26 cellular contexts compared by ENCODE assay signal in the genomic region with DNA sequence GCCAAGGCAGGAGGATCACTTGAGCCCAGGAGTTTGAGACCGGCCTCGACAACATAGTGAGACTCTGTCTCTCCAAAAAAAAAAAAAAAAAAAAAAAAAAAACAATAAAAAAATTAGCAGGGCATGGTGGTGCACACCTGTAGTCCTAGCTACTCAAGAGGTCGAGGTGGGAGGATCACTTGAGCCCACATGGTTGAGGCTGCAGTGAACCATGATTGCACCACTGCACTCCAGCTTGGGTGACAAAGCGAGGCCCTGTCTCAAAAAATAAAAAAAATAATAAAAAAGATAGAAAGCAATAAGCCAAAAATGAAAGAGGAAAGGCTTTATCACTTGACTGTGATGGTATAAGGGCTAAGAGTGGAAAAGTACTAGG. TPM values are rescaled to one million over a fixed set of nuclear protein-coding genes. Genes with fewer than 3 reads are reported as not detected.
DNase-seq lines count a peak whose midpoint lies in the region; ATAC-seq, FAIRE-seq and TF ChIP-seq lines count a peak whose summit lies in the region.
"Had no signal": no experiment of that assay in that cellular context is flagged by ENCODE, and none has a peak within 500 bp of the region (broad histone marks: within the 10 kb centered on the region; RNA-seq: fewer than 3 reads in every experiment).

No MANE protein-coding gene starts in this region.

- peaks cover 2% of the 10 kb centered on the region for H3K79me2 ChIP-seq in HepG2 (ENCODE audit: insufficient read depth, low read length)

- BruUV-seq in HepG2 (replicated peaks; lab: Mats Ljungman, UMichigan) = no TSS peak

- peaks cover 80% of the 10 kb centered on the region for H3K4me1 ChIP-seq in HepG2 (ENCODE audit: insufficient read depth, low read length)
- peaks cover under 1 to 7% (median 5%) of the 10 kb centered on the region in 6 donors for H3K4me1 ChIP-seq in spleen
- peaks cover 5 to 15% (median 8%) of the 10 kb centered on the region in 4 donors for H3K4me1 ChIP-seq in upper lobe of left lung

- H3K36me3 ChIP-seq in HepG2 (replicated peaks in 1 of 2; ENCODE audit: control insufficient read depth in 1 of 2, insufficient read depth in 2 of 2, low read length in 2 of 2) = no peaks in the 10 kb centered on the region; a peak in 1 of 5 replicates
- no peaks in the 10 kb centered on the region for H3K36me3 ChIP-seq in spleen
- no peaks in the 10 kb centered on the region for H3K36me3 ChIP-seq in upper lobe of left lung
- H3K36me3 ChIP-seq: BLaER1 treated with 17β-estradiol and CSF1 and Interleukin-3, amounts not matched to agents 10 nM and 100 nM; SJCRH30 had no signal

- no peak for FAIRE-seq in HepG2 (lab: Jason Lieb, UNC)
- FAIRE-seq: A549, GM12891 had no signal

- ATAC-seq in HepG2 = no peak
- ATAC-seq in GM19397 (IDR thresholded peaks at IDR 0.05; ENCODE audit: unreplicated experiment) = no peak
- no peak for ATAC-seq in upper lobe of left lung (ENCODE audit: low FRiP score in 2 of 2)
- ATAC-seq: PC-3 had no signal

- DNase-seq in HepG2 (ENCODE audit: low spot score) (no peak), spleen (peak; percentile 4), upper lobe of left lung (no peak)
- DNase-seq in activated CD4-positive, alpha-beta T cell treated with anti-CD3 and anti-CD28 coated beads, Interleukin-2, amount 50 U/mL, for 1 hour = no peak
- no peak for DNase-seq in activated CD8-positive, alpha-beta memory T cell treated with anti-CD3 and anti-CD28 coated beads, Interleukin-2, amount 50 U/mL, for 4 hours
- DNase-seq: AML-193; CD4-positive, alpha-beta memory T cell; COR-L47; EL; GDM1; GOT3; HCEC 1CT; IMR-90; KG1; MG63; NCI-H526; NCI-H82; NK-92 treated with Interleukin-12 subunit alpha and Interleukin-12 subunit beta, amount 100 ng/mL, for 24 hours; PC-3; SJCRH30 had no signal

- TF ChIP-seq CTCF in 22Rv1 (IDR thresholded peaks at IDR 0.05) = no peak
- no peak for TF ChIP-seq CTCF in VCaP (conservative IDR thresholded peaks at IDR 0.05)
- no peak for TF ChIP-seq CTCF in HepG2 (CRISPR knock-in tag; IDR thresholded peaks at IDR 0.05)
- TF ChIP-seq CTCF in spleen (IDR thresholded peaks at IDR 0.05 in 8 of 11, conservative IDR thresholded peaks at IDR 0.05 in 3 of 11) = no peak
- no peak for TF ChIP-seq CTCF in upper lobe of left lung (IDR thresholded peaks at IDR 0.05)

- no peak overlapping the region for H3K9ac ChIP-seq in HepG2 (ENCODE audit: insufficient read depth, low read depth, low read length)
- H3K9ac ChIP-seq: BLaER1 treated with 17β-estradiol and CSF1 and Interleukin-3, amounts not matched to agents 10 nM and 100 nM had no signal

- H3K27me3 ChIP-seq in HepG2 (ENCODE audit: control insufficient read depth in 1 of 2, insufficient read depth in 2 of 2, low read length in 2 of 2) (no peaks in the 10 kb centered on the region), spleen (replicated peaks in 1 of 7) (no peaks in the 10 kb centered on the region), upper lobe of left lung (no peaks in the 10 kb centered on the region)
- H3K27me3 ChIP-seq: BLaER1 treated with 17β-estradiol and CSF1 and Interleukin-3, amounts not matched to agents 10 nM and 100 nM; MG63; SJCRH30 had no signal

- intact Hi-C loops in HepG2 (cut with micrococcal nuclease; ENCODE audit: unreplicated experiment) (no loop called here), spleen (cut with DNase I; ENCODE audit: low total_unique reads) (loop anchor here (10.0 kb wide), 1 partner anchor 249 kb away; a partner anchor contains a TSS)

- in situ Hi-C loops in HepG2 (cut with HindIII; ENCODE audit: extremely low pct_ligation_motif_present, low pct_unique_long_range_greater_than_20kb) = no loop called here

- no peaks in the 10 kb centered on the region for H4K20me1 ChIP-seq in HepG2 (ENCODE audit: insufficient read depth, low read length)
- H4K20me1 ChIP-seq: BLaER1 treated with 17β-estradiol and CSF1 and Interleukin-3, amounts not matched to agents 10 nM and 100 nM had no signal

- 98% methylated on average over 4 of the region's 4 CpGs for WGBS in HepG2 (ENCODE audit: low lambda C conversion rate)
- 86 to 92% (median 91%) methylated on average over 4 of the region's 4 CpGs for WGBS in spleen, 5 donors
- 94 to 96% methylated on average over 4 of the region's 4 CpGs for WGBS in upper lobe of left lung, 2 donors

- TF ChIP-seq POLR2A in HepG2 (IDR thresholded peaks at IDR 0.05; ENCODE audit: insufficient read depth in 1 of 2, low read depth in 2 of 2, low read length in 2 of 2) = no peak
- TF ChIP-seq POLR2A in spleen (IDR thresholded peaks at IDR 0.05) = no peak
- TF ChIP-seq POLR2A in upper lobe of left lung (IDR thresholded peaks at IDR 0.05) = no peak

- TF ChIP-seq EP300 in HepG2 (IDR thresholded peaks at IDR 0.05; ENCODE audit: low read depth in 2 of 2, low read length in 2 of 2) (no peak), HepG2 (CRISPR knock-in tag; IDR thresholded peaks at IDR 0.05; ENCODE audit: borderline replicate concordance) (no peak), upper lobe of left lung (IDR thresholded peaks at IDR 0.05) (no peak)

- CTCF ChIA-PET in HepG2 (lab: Yijun Ruan, JAX; ENCODE audit: low intra/inter-chr PET ratio, low total read pairs) = no interaction called here

- H3K4me3 ChIP-seq in HepG2 (replicated peaks in 1 of 3; ENCODE audit: insufficient read depth in 1 of 3, low read depth in 2 of 3, low read length in 3 of 3) (no peak overlapping the region), spleen (no peak overlapping the region), upper lobe of left lung (no peak overlapping the region)
- H3K4me3 ChIP-seq: A549; BLaER1 treated with 17β-estradiol and CSF1 and Interleukin-3, amounts not matched to agents 10 nM and 100 nM; MG63; SJCRH30 had no signal

- no peak for TF ChIP-seq RAD21 in HepG2 (CRISPR knock-in tag; IDR thresholded peaks at IDR 0.05)

- H3K9me3 ChIP-seq in HepG2 (ENCODE audit: low read length) (no peaks in the 10 kb centered on the region), spleen (peaks cover 0 to 5% (median 0%) of the 10 kb centered on the region in 8 donors), upper lobe of left lung (no peaks in the 10 kb centered on the region)
- H3K9me3 ChIP-seq: A549, SJCRH30 had no signal

- H2AFZ ChIP-seq in HepG2 (ENCODE audit: low read length) = no peak overlapping the region

- peak overlapping the region; percentile 34 for H3K4me2 ChIP-seq in HepG2 (ENCODE audit: low read depth, low read length)
- H3K4me2 ChIP-seq: A549; BLaER1 treated with 17β-estradiol and CSF1 and Interleukin-3, amounts not matched to agents 10 nM and 100 nM had no signal

- peak overlapping the region; percentile 62; the same call in 1 of the 2 replicates for H3K27ac ChIP-seq in 22Rv1
- H3K27ac ChIP-seq in VCaP = peak overlapping the region; percentile 81
- peak overlapping the region; percentile 76 for H3K27ac ChIP-seq in HepG2 (ENCODE audit: extremely low read length, insufficient read depth, low read length)
- peak overlapping the region in 2 of 8 donors; percentile 28 to 49 for H3K27ac ChIP-seq in spleen
- peak overlapping the region in 1 of 4 donors; percentile 61 for H3K27ac ChIP-seq in upper lobe of left lung
- H3K27ac ChIP-seq: A549; BLaER1 treated with 17β-estradiol and CSF1 and Interleukin-3, amounts not matched to agents 10 nM and 100 nM; SJCRH30 had no signal

- POLR2A ChIA-PET in HepG2 (lab: Yijun Ruan, JAX) = interaction anchor here (0.7 to 5.3 kb wide), 5 partner anchors 12 to 61 kb away, joined by 3 to 103 read pairs (median 4); a partner anchor contains a TSS

RNA-seq across cellular contexts. Expression of a gene that starts 10.2 kb away (rescaled TPM):
- total RNA-seq in HepG2 (2016; rRNA removed; fragmentation: Illumina TruSeq; extraction: Trizol) (1,505 and 1,984 TPM in 2 replicates), spleen (100 to 1,000 TPM in 6 of 7 donors, 10 to 100 TPM in 1; 99.5 to 179 (median 128) TPM), upper lobe of left lung (100 to 1,000 TPM in 5 of 6 donors, 10 to 100 TPM in 1; 92.2 to 432 (median 214) TPM)
- 232 and 262 TPM in 2 replicates for total RNA-seq in HepG2 (2016; cell fraction: cytosol; rRNA removed; fragmentation: Illumina TruSeq; extraction: Trizol; ENCODE audit: low read depth)
- 1,559 and 1,992 TPM in 2 replicates for total RNA-seq in HepG2 (2016; cell fraction: insoluble cytoplasmic fraction; rRNA removed; fragmentation: Illumina TruSeq; extraction: Trizol)
- 553 and 634 TPM in 2 replicates for total RNA-seq in HepG2 (2016; cell fraction: membrane; rRNA removed; fragmentation: Illumina TruSeq; extraction: Trizol)
- total RNA-seq in HepG2 (2016; cell fraction: nucleus; rRNA removed; fragmentation: Illumina TruSeq; extraction: Trizol) = 497 and 536 TPM in 2 replicates
- polyA plus RNA-seq in HepG2 (2011; rRNA removed) (437 and 538 TPM in 2 replicates), spleen (100 to 1,000 TPM; 149 to 201 (median 165) TPM)
- polyA plus RNA-seq in HepG2 (2011; cell fraction: cytosol; rRNA removed) = 477 and 485 TPM in 2 replicates
- 199 and 209 TPM in 2 replicates for polyA plus RNA-seq in HepG2 (2011; cell fraction: nucleus; rRNA removed)
- 511 and 820 TPM in 2 replicates for polyA plus RNA-seq in HepG2 (2012)
- 248 and 308 TPM in 2 replicates for polyA plus RNA-seq in HepG2 (2016; cell fraction: cytosol; fragmentation: Illumina TruSeq; extraction: Trizol; ENCODE audit: low read depth)
- 2,115 and 2,133 TPM in 2 replicates for polyA plus RNA-seq in HepG2 (2016; cell fraction: insoluble cytoplasmic fraction; fragmentation: Illumina TruSeq; extraction: Trizol; ENCODE audit: low read depth)
- polyA plus RNA-seq in HepG2 (2016; cell fraction: membrane; fragmentation: Illumina TruSeq; extraction: Trizol; ENCODE audit: low read depth) = 458 and 518 TPM in 2 replicates
- 949 and 989 TPM in 2 replicates for polyA plus RNA-seq in HepG2 (2016; cell fraction: nucleus; fragmentation: Illumina TruSeq; extraction: Trizol; ENCODE audit: insufficient read depth, low read depth)
- polyA minus RNA-seq in HepG2 (2011; rRNA and poly(A)+ RNA removed; ENCODE audit: low replicate concordance) = 240 and 331 TPM in 2 replicates
- polyA minus RNA-seq in HepG2 (2011; cell fraction: cytosol; rRNA and poly(A)+ RNA removed) = 182 and 185 TPM in 2 replicates
- polyA minus RNA-seq in HepG2 (2011; cell fraction: nucleus; rRNA and poly(A)+ RNA removed) = 52.4 and 60.3 TPM in 2 replicates

RNA-seq across cellular contexts. Expression of a gene that starts 21.9 kb away (rescaled TPM):
- total RNA-seq in HepG2 (2016; rRNA removed; fragmentation: Illumina TruSeq; extraction: Trizol) (35.6 and 42.5 TPM in 2 replicates), spleen (10 to 100 TPM; 11.6 to 22.9 (median 18.2) TPM), upper lobe of left lung (100 to 1,000 TPM in 1 of 6 donors, 10 to 100 TPM in 5; 44.1 to 157 (median 72.8) TPM)
- 41.4 and 41.9 TPM in 2 replicates for total RNA-seq in HepG2 (2016; cell fraction: cytosol; rRNA removed; fragmentation: Illumina TruSeq; extraction: Trizol; ENCODE audit: low read depth)
- total RNA-seq in HepG2 (2016; cell fraction: insoluble cytoplasmic fraction; rRNA removed; fragmentation: Illumina TruSeq; extraction: Trizol) = 29.0 and 43.3 TPM in 2 replicates
- 61.2 and 66.1 TPM in 2 replicates for total RNA-seq in HepG2 (2016; cell fraction: membrane; rRNA removed; fragmentation: Illumina TruSeq; extraction: Trizol)
- total RNA-seq in HepG2 (2016; cell fraction: nucleus; rRNA removed; fragmentation: Illumina TruSeq; extraction: Trizol) = 32.5 and 36.1 TPM in 2 replicates
- polyA plus RNA-seq in HepG2 (2011; rRNA removed) (25.6 and 28.6 TPM in 2 replicates), spleen (1 to 10 TPM; 4.9 to 7.0 (median 5.2) TPM)
- 14.4 and 18.0 TPM in 2 replicates for polyA plus RNA-seq in HepG2 (2011; cell fraction: cytosol; rRNA removed)
- polyA plus RNA-seq in HepG2 (2011; cell fraction: nucleus; rRNA removed) = 31.1 and 32.4 TPM in 2 replicates
- polyA plus RNA-seq in HepG2 (2012) = 17.8 and 18.7 TPM in 2 replicates
- 37.2 and 39.4 TPM in 2 replicates for polyA plus RNA-seq in HepG2 (2016; cell fraction: cytosol; fragmentation: Illumina TruSeq; extraction: Trizol; ENCODE audit: low read depth)
- 24.5 and 25.4 TPM in 2 replicates for polyA plus RNA-seq in HepG2 (2016; cell fraction: insoluble cytoplasmic fraction; fragmentation: Illumina TruSeq; extraction: Trizol; ENCODE audit: low read depth)
- polyA plus RNA-seq in HepG2 (2016; cell fraction: membrane; fragmentation: Illumina TruSeq; extraction: Trizol; ENCODE audit: low read depth) = 41.6 and 46.3 TPM in 2 replicates
- polyA plus RNA-seq in HepG2 (2016; cell fraction: nucleus; fragmentation: Illumina TruSeq; extraction: Trizol; ENCODE audit: insufficient read depth, low read depth) = 44.9 and 47.7 TPM in 2 replicates
- polyA minus RNA-seq in HepG2 (2011; rRNA and poly(A)+ RNA removed; ENCODE audit: low replicate concordance) = 47.1 and 101 TPM in 2 replicates
- 10.2 and 11.3 TPM in 2 replicates for polyA minus RNA-seq in HepG2 (2011; cell fraction: cytosol; rRNA and poly(A)+ RNA removed)
- 40.0 and 44.4 TPM in 2 replicates for polyA minus RNA-seq in HepG2 (2011; cell fraction: nucleus; rRNA and poly(A)+ RNA removed)
